ENCODE assay signal across 1 cellular context in genomic region chr16:1002399-1003161, GRCh38.
A peak's percentile ranks its signal among the peaks of the same experiment; 100 is the strongest.
TF ChIP-seq lines count a peak whose summit lies in the region.

No MANE protein-coding gene starts in this region.

TF ChIP-seq in HepG2, 621 proteins besides CTCF, POLR2A, EP300 and RAD21 (continued from another document and continues in another):
- no peak for TF ChIP-seq ZNF407 (CRISPR knock-in tag; IDR thresholded peaks at IDR 0.05; ENCODE audit: not compliant biosample characterization)
- TF ChIP-seq JUNB (CRISPR knock-in tag; IDR thresholded peaks at IDR 0.05; ENCODE audit: borderline replicate concordance), result peak; percentile 46; the same call in 1 of the 2 replicates
- no peak for TF ChIP-seq U2AF2 (IDR thresholded peaks at IDR 0.05; ENCODE audit: low read depth, low read length)
- TF ChIP-seq MTA3 (CRISPR knock-in tag; IDR thresholded peaks at IDR 0.05), result no peak
- TF ChIP-seq CREB1 (IDR thresholded peaks at IDR 0.05), result peak; percentile 39; the same call in 1 of the 2 replicates
- no peak for TF ChIP-seq CREB1 (CRISPR knock-in tag; IDR thresholded peaks at IDR 0.05)
- TF ChIP-seq KDM1A (CRISPR knock-in tag; IDR thresholded peaks at IDR 0.05), result no peak
- 0 out of 2 replicates have a peak, but pooled peaks have one; percentile 34 for TF ChIP-seq JUND (CRISPR knock-in tag; IDR thresholded peaks at IDR 0.05)
- TF ChIP-seq CHCHD3 (CRISPR knock-in tag; IDR thresholded peaks at IDR 0.05), result no peak
- no peak for TF ChIP-seq KDM3A (CRISPR knock-in tag; IDR thresholded peaks at IDR 0.05; ENCODE audit: low read depth)
- TF ChIP-seq MNT (IDR thresholded peaks at IDR 0.05), result no peak
- TF ChIP-seq ZNF614 (CRISPR knock-in tag; IDR thresholded peaks at IDR 0.05; ENCODE audit: borderline replicate concordance), result no peak
- TF ChIP-seq FOXO1 (CRISPR knock-in tag; IDR thresholded peaks at IDR 0.05), result no peak
- TF ChIP-seq ZNF281 (CRISPR knock-in tag; IDR thresholded peaks at IDR 0.05; ENCODE audit: borderline replicate concordance), result no peak
- no peak for TF ChIP-seq ZNF138 (CRISPR knock-in tag; IDR thresholded peaks at IDR 0.05; ENCODE audit: low read depth)
- TF ChIP-seq PAWR (CRISPR knock-in tag; IDR thresholded peaks at IDR 0.05; ENCODE audit: borderline replicate concordance), result no peak
- TF ChIP-seq KLF6 (CRISPR knock-in tag; IDR thresholded peaks at IDR 0.05), result no peak
- TF ChIP-seq ZNF383 (CRISPR knock-in tag; IDR thresholded peaks at IDR 0.05; ENCODE audit: borderline replicate concordance), result no peak
- peak; percentile 92 for TF ChIP-seq HNRNPL (IDR thresholded peaks at IDR 0.05; ENCODE audit: low read depth, low read length)
- TF ChIP-seq ZNF296 (CRISPR knock-in tag; conservative IDR thresholded peaks at IDR 0.05), result no peak
- TF ChIP-seq PRDM15 (CRISPR knock-in tag; IDR thresholded peaks at IDR 0.05), result no peak
- TF ChIP-seq FOXA1 (IDR thresholded peaks at IDR 0.05), result no peak
- no peak for TF ChIP-seq FOXA1 (CRISPR knock-in tag; IDR thresholded peaks at IDR 0.05)
- TF ChIP-seq MED8 (CRISPR knock-in tag; IDR thresholded peaks at IDR 0.05; ENCODE audit: insufficient replicate concordance), result no peak
- no peak for TF ChIP-seq ZBED4 (CRISPR knock-in tag; IDR thresholded peaks at IDR 0.05; ENCODE audit: borderline replicate concordance)
- no peak for TF ChIP-seq ZBTB21 (CRISPR knock-in tag; IDR thresholded peaks at IDR 0.05)
- TF ChIP-seq PRDM10 (CRISPR knock-in tag; IDR thresholded peaks at IDR 0.05; ENCODE audit: low read depth), result no peak
- TF ChIP-seq POLR2G (IDR thresholded peaks at IDR 0.05; ENCODE audit: low read depth, low read length), result no peak
- TF ChIP-seq EZH2 (conservative IDR thresholded peaks at IDR 0.05; ENCODE audit: low read depth, low read length), result 0 out of 2 replicates have a peak, but pooled peaks have one; percentile 23
- TF ChIP-seq MED1 (CRISPR knock-in tag; IDR thresholded peaks at IDR 0.05), result no peak
- no peak for TF ChIP-seq NAIF1 (CRISPR knock-in tag; IDR thresholded peaks at IDR 0.05; ENCODE audit: borderline replicate concordance)
- no peak for TF ChIP-seq ATAD3A (CRISPR knock-in tag; IDR thresholded peaks at IDR 0.05)
